In genomic region chr1:200837931-200838571, GRCh38 we compare ENCODE assay signal across 1 cellular context.
TF ChIP-seq lines count a peak whose summit lies in the region.

No MANE protein-coding gene starts in this region.

TF ChIP-seq in K562, 482 proteins besides CTCF, POLR2A, EP300 and RAD21 (continued from another document):
- TF ChIP-seq ZNF609 (CRISPR knock-in tag; IDR thresholded peaks at IDR 0.05; ENCODE audit: borderline replicate concordance), result no peak
- TF ChIP-seq RBM17 (IDR thresholded peaks at IDR 0.05; ENCODE audit: borderline replicate concordance, low read depth, low read length), result no peak
- TF ChIP-seq PBX2 (CRISPR knock-in tag; IDR thresholded peaks at IDR 0.05; ENCODE audit: low read depth), result no peak
- TF ChIP-seq PBX2 (tag; conservative IDR thresholded peaks at IDR 0.05; ENCODE audit: low read depth), result peak; percentile 56
- TF ChIP-seq MEIS2 (IDR thresholded peaks at IDR 0.05; ENCODE audit: partially characterized antibody), result peak; percentile 83
- TF ChIP-seq SMC3 (conservative IDR thresholded peaks at IDR 0.05; ENCODE audit: insufficient read depth, low read depth, low read length), result 0 out of 2 replicates have a peak, but pooled peaks have one; percentile 9
- no peak for TF ChIP-seq ETV1 (tag; conservative IDR thresholded peaks at IDR 0.05; ENCODE audit: low read depth)
- no peak for TF ChIP-seq NUFIP1 (IDR thresholded peaks at IDR 0.05; ENCODE audit: partially characterized antibody)
- no peak for TF ChIP-seq ZFP30 (CRISPR knock-in tag; IDR thresholded peaks at IDR 0.05; ENCODE audit: borderline replicate concordance)
TF ChIP-seq in K562: peak in this region for 5.
